In genomic region chr17:44384823-44385286, GRCh38 we compare ENCODE assay signal across 9 cellular contexts. TPM values are rescaled to one million over a fixed set of nuclear protein-coding genes. Genes with fewer than 3 reads are reported as not detected.
A peak's percentile ranks its signal among the peaks of the same experiment; 100 is the strongest.
DNase-seq lines count a peak whose midpoint lies in the region; ATAC-seq lines count a peak whose summit lies in the region.
"Had no signal": no experiment of that assay in that cellular context is flagged by ENCODE, and none has a peak within 500 bp of the region (broad histone marks: within the 10 kb centered on the region; RNA-seq: fewer than 3 reads in every experiment).

No MANE protein-coding gene starts in this region.

- H3K27me3 ChIP-seq in H7 (ENCODE audit: control insufficient read depth, insufficient read depth, low read length) (peaks cover 37% of the 10 kb centered on the region), iPS-20b (ENCODE audit: insufficient read depth, low read length) (peaks cover 50% of the 10 kb centered on the region)

- H3K9me3 Mint-ChIP-seq in activated CD8-positive, alpha-beta T cell treated with anti-CD3 and anti-CD28 coated beads, Interleukin-2, amount 10 ng/mL, durations not matched to agents 7 days and 5 days (ENCODE audit: insufficient read depth): no peaks in the 10 kb centered on the region
- peaks cover 2% of the 10 kb centered on the region for H3K9me3 Mint-ChIP-seq in stimulated activated memory B cell treated with anti-CD40 and anti-IgM and Interleukin-4, amounts not matched to agents 10 μg/mL and 1 μg/mL and 100 μg/mL, for 72 hours

- 0 out of 2 replicates have a peak, but pooled peaks cover 3% of the 10 kb centered on the region for H3K4me1 ChIP-seq in iPS-20b (ENCODE audit: insufficient read depth, low read length)

- H3K27ac ChIP-seq in iPS-20b (ENCODE audit: low read length): no peak overlapping the region
- H3K27ac ChIP-seq: epithelial cell of prostate had no signal

- peaks cover 16% of the 10 kb centered on the region for H3K4me1 Mint-ChIP-seq in activated CD8-positive, alpha-beta T cell treated with anti-CD3 and anti-CD28 coated beads, Interleukin-2, amount 10 ng/mL, durations not matched to agents 7 days and 5 days (ENCODE audit: low read depth)
- peaks cover 27% of the 10 kb centered on the region for H3K4me1 Mint-ChIP-seq in stimulated activated memory B cell treated with anti-CD40 and anti-IgM and Interleukin-4, amounts not matched to agents 10 μg/mL and 1 μg/mL and 100 μg/mL, for 72 hours

- no peak for DNase-seq in H7
- DNase-seq in activated CD8-positive, alpha-beta T cell treated with anti-CD3 and anti-CD28 coated beads, Interleukin-2, amount 10 ng/mL, durations not matched to agents 7 days and 5 days: no peak
- no peak for DNase-seq in SW480 (ENCODE audit: low spot score)
- no peak for DNase-seq in T-helper 9 cell

- H3K4me3 Mint-ChIP-seq in activated CD8-positive, alpha-beta T cell treated with anti-CD3 and anti-CD28 coated beads, Interleukin-2, amount 10 ng/mL, durations not matched to agents 7 days and 5 days: peak overlapping the region; percentile 71
- H3K4me3 Mint-ChIP-seq in stimulated activated memory B cell treated with anti-CD40 and anti-IgM and Interleukin-4, amounts not matched to agents 10 μg/mL and 1 μg/mL and 100 μg/mL, for 72 hours: peak overlapping the region; percentile 75

- H3K9me3 ChIP-seq in iPS-20b (ENCODE audit: insufficient read depth, low read depth, low read length): no peaks in the 10 kb centered on the region

- CTCF ChIA-PET in activated CD8-positive, alpha-beta T cell treated with anti-CD3 and anti-CD28 coated beads, Interleukin-2, amount 10 ng/mL, durations not matched to agents 7 days and 5 days (lab: Charles Lee): interaction anchor here (0.7 to 2.2 kb wide), 6 partner anchors 9 to 138 kb away, joined by 3 to 13 read pairs (median 4); partner anchors contain the start of gene FAM171A2

- H3K4me3 ChIP-seq in H7 (ENCODE audit: insufficient read depth, low read depth, low read length): peak overlapping the region; percentile 68
- H3K4me3 ChIP-seq in iPS-20b (ENCODE audit: low read length): peak overlapping the region; percentile 72

- H3K9ac ChIP-seq in iPS-20b (ENCODE audit: low read depth, low read length): peak overlapping the region; percentile 48; the same call in 1 of the 2 replicates

- POLR2A ChIA-PET in activated CD8-positive, alpha-beta T cell treated with anti-CD3 and anti-CD28 coated beads, Interleukin-2, amount 10 ng/mL, durations not matched to agents 7 days and 5 days (lab: Charles Lee): interaction anchor here (1.1 kb wide), 1 partner anchor 163 kb away, joined by 3 read pairs; no protein-coding TSS in a partner anchor

- no peaks in the 10 kb centered on the region for H3K36me3 ChIP-seq in H7 (replicated peaks; ENCODE audit: control insufficient read depth, insufficient read depth, low read length)
- no peaks in the 10 kb centered on the region for H3K36me3 ChIP-seq in iPS-20b (ENCODE audit: insufficient read depth, low read depth, low read length)

- peak; percentile 6 for ATAC-seq in activated CD8-positive, alpha-beta T cell treated with anti-CD3 and anti-CD28 coated beads, Interleukin-2, amount 10 ng/mL, durations not matched to agents 7 days and 5 days
- peak; percentile 19 for ATAC-seq in stimulated activated memory B cell treated with anti-CD40 and anti-IgM and Interleukin-4, amounts not matched to agents 10 μg/mL and 1 μg/mL and 100 μg/mL, for 72 hours
- no peak for ATAC-seq in HG02840 (IDR thresholded peaks at IDR 0.05; ENCODE audit: low FRiP score, unreplicated experiment)
- ATAC-seq in HG03571 (IDR thresholded peaks at IDR 0.05; ENCODE audit: unreplicated experiment): no peak

- H3K36me3 Mint-ChIP-seq in activated CD8-positive, alpha-beta T cell treated with anti-CD3 and anti-CD28 coated beads, Interleukin-2, amount 10 ng/mL, durations not matched to agents 7 days and 5 days (ENCODE audit: low read depth): no peaks in the 10 kb centered on the region
- H3K36me3 Mint-ChIP-seq in stimulated activated memory B cell treated with anti-CD40 and anti-IgM and Interleukin-4, amounts not matched to agents 10 μg/mL and 1 μg/mL and 100 μg/mL, for 72 hours: no peaks in the 10 kb centered on the region

- H3K27me3 Mint-ChIP-seq in activated CD8-positive, alpha-beta T cell treated with anti-CD3 and anti-CD28 coated beads, Interleukin-2, amount 10 ng/mL, durations not matched to agents 7 days and 5 days (ENCODE audit: low read depth): peaks cover 29% of the 10 kb centered on the region
- peaks cover 88% of the 10 kb centered on the region for H3K27me3 Mint-ChIP-seq in stimulated activated memory B cell treated with anti-CD40 and anti-IgM and Interleukin-4, amounts not matched to agents 10 μg/mL and 1 μg/mL and 100 μg/mL, for 72 hours

- H3K27ac Mint-ChIP-seq in activated CD8-positive, alpha-beta T cell treated with anti-CD3 and anti-CD28 coated beads, Interleukin-2, amount 10 ng/mL, durations not matched to agents 7 days and 5 days: no peak overlapping the region
- peak overlapping the region; percentile 51 for H3K27ac Mint-ChIP-seq in stimulated activated memory B cell treated with anti-CD40 and anti-IgM and Interleukin-4, amounts not matched to agents 10 μg/mL and 1 μg/mL and 100 μg/mL, for 72 hours

RNA-seq across cellular contexts. Expression of gene ITGA2B, which starts 4.6 kb away (rescaled TPM):
- 6.2 and 11.4 TPM in 2 replicates for total RNA-seq in H7 (2014; rRNA removed; shearing (Covaris generic))
- under 1 TPM; 0.39 to 0.82 TPM for total RNA-seq in activated CD8-positive, alpha-beta T cell treated with anti-CD3 and anti-CD28 coated beads, Interleukin-2, amount 10 ng/mL, durations not matched to agents 7 days and 5 days

RNA-seq across cellular contexts. Expression of gene FAM171A2, which starts 21.2 kb away (rescaled TPM):
- total RNA-seq in H7 (2014; rRNA removed; shearing (Covaris generic)): 23.7 and 24.1 TPM in 2 replicates
- under 1 TPM; 0.37 to 0.45 TPM for total RNA-seq in activated CD8-positive, alpha-beta T cell treated with anti-CD3 and anti-CD28 coated beads, Interleukin-2, amount 10 ng/mL, durations not matched to agents 7 days and 5 days

RNA-seq across cellular contexts. Expression of gene GRN, which starts 39.8 kb away (rescaled TPM):
- total RNA-seq in H7 (2014; rRNA removed; shearing (Covaris generic)): 122 and 161 TPM in 2 replicates
- 10 to 100 TPM; 45.6 to 46.7 TPM for total RNA-seq in activated CD8-positive, alpha-beta T cell treated with anti-CD3 and anti-CD28 coated beads, Interleukin-2, amount 10 ng/mL, durations not matched to agents 7 days and 5 days

Comparison
In these comparisons a context has a peak if more than half of its experiments do, and no peak if none do; other contexts are left out.
1. ATAC-seq: peak in activated CD8-positive, alpha-beta T cell treated with anti-CD3 and anti-CD28 coated beads, Interleukin-2, amount 10 ng/mL, durations not matched to agents 7 days and 5 days (single experiment) and stimulated activated memory B cell treated with anti-CD40 and anti-IgM and Interleukin-4, amounts not matched to agents 10 μg/mL and 1 μg/mL and 100 μg/mL, for 72 hours (single experiment); none in HG02840 (single experiment) and HG03571 (single experiment).
2. RNA of gene FAM171A2, which starts 21.2 kb away (total RNA-seq): 23.7 to 24.1 TPM in H7; 0.37 to 0.45 TPM in activated CD8-positive, alpha-beta T cell treated with anti-CD3 and anti-CD28 coated beads, Interleukin-2, amount 10 ng/mL, durations not matched to agents 7 days and 5 days; every median in the first group is over 10 times any median in the second.